In the genomic region with DNA sequence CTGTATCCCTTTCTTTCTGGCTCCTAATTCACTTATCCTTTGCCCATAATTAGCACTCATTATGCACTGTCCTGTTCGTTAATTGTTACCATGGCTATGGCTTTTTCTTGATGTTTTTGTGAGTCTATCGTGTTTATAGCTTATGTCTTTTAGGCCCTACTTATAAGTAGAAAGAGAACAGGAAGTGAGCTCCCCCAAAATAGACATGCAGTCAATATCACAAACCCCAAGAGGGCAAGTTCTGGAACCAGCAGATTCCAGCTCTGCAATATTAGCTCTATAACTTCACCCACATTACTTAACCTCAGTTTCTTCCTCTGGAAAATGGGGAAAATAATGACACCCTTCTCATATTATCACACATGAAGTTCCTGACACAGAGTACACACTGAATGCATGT, we compare ENCODE assay signal across 18 cellular contexts. TPM values are rescaled to one million over a fixed set of nuclear protein-coding genes. Genes with fewer than 3 reads are reported as not detected.
DNase-seq lines count a peak whose midpoint lies in the region; ATAC-seq and TF ChIP-seq lines count a peak whose summit lies in the region.
"Had no signal": no experiment of that assay in that cellular context is flagged by ENCODE, and none has a peak within 500 bp of the region (broad histone marks: within the 10 kb centered on the region; RNA-seq: fewer than 3 reads in every experiment).

No MANE protein-coding gene starts in this region.

- H3K9me3 ChIP-seq in mucosa of descending colon = no peaks in the 10 kb centered on the region
- no peaks in the 10 kb centered on the region for H3K9me3 ChIP-seq in CD4-positive, alpha-beta memory T cell (ENCODE audit: control insufficient read depth in 1 of 2, low read length in 2 of 2)
- H3K9me3 ChIP-seq: pancreas, SJCRH30 had no signal

- no peaks in the 10 kb centered on the region for H3K27me3 ChIP-seq in CD4-positive, alpha-beta memory T cell (ENCODE audit: insufficient read depth, low read length)
- H3K27me3 ChIP-seq: cardiac muscle cell, SJCRH30 had no signal

- H3K36me3 Mint-ChIP-seq in CD4-positive, alpha-beta memory T cell = no peaks in the 10 kb centered on the region

- H3K27ac Mint-ChIP-seq in CD4-positive, alpha-beta memory T cell = peak overlapping the region in 1 of 7 donors; percentile 23
- H3K27ac Mint-ChIP-seq: activated CD4-positive, alpha-beta T cell treated with anti-CD3 and anti-CD28 coated beads, Interleukin-2, amount 10 ng/mL, durations not matched to agents 7 days and 5 days; endodermal cell; stimulated activated naive CD8-positive, alpha-beta T cell treated with anti-CD3 and anti-CD28 coated beads, Interleukin-15, Interleukin-2, amounts not matched to agents 100 ng/mL and 50 ng/mL, for 24 hours had no signal

- TF ChIP-seq CTCF in mucosa of descending colon (IDR thresholded peaks at IDR 0.05) = no peak

- H3K27me3 Mint-ChIP-seq in CD4-positive, alpha-beta memory T cell = peaks cover 1 to 2% of the 10 kb centered on the region in 2 donors

- H3K36me3 ChIP-seq in mucosa of descending colon (ENCODE audit: low read depth) = no peaks in the 10 kb centered on the region
- H3K36me3 ChIP-seq in CD4-positive, alpha-beta memory T cell (ENCODE audit: insufficient read depth, low read length) = no peaks in the 10 kb centered on the region
- H3K36me3 ChIP-seq: cardiac muscle cell, pancreas, SJCRH30 had no signal

- H3K9me3 Mint-ChIP-seq in CD4-positive, alpha-beta memory T cell = no peaks in the 10 kb centered on the region
- H3K9me3 Mint-ChIP-seq: activated CD4-positive, alpha-beta T cell treated with anti-CD3 and anti-CD28 coated beads, Interleukin-2, amount 10 ng/mL, durations not matched to agents 7 days and 5 days; activated T-cell treated with anti-CD3 and anti-CD28 coated beads, Interleukin-2, amount 50 U/mL, for 4 hours; endodermal cell; stimulated activated naive CD8-positive, alpha-beta T cell treated with anti-CD3 and anti-CD28 coated beads, Interleukin-15, Interleukin-2, amounts not matched to agents 100 ng/mL and 50 ng/mL, for 24 hours had no signal

- H3K4me3 ChIP-seq in mucosa of descending colon = no peak overlapping the region
- H3K4me3 ChIP-seq in CD4-positive, alpha-beta memory T cell (ENCODE audit: low read length in 2 of 2) = no peak overlapping the region
- H3K4me3 ChIP-seq: cardiac muscle cell, pancreas, SJCRH30 had no signal

- H3K4me1 ChIP-seq in mucosa of descending colon (ENCODE audit: low read depth) = peaks cover 2% of the 10 kb centered on the region
- no peaks in the 10 kb centered on the region for H3K4me1 ChIP-seq in CD4-positive, alpha-beta memory T cell (ENCODE audit: insufficient read depth, low read length)
- H3K4me1 ChIP-seq: pancreas, SJCRH30 had no signal

- H3K4me1 Mint-ChIP-seq in CD4-positive, alpha-beta memory T cell = no peaks in the 10 kb centered on the region
- H3K4me1 Mint-ChIP-seq: activated CD4-positive, alpha-beta T cell treated with anti-CD3 and anti-CD28 coated beads, Interleukin-2, amount 10 ng/mL, durations not matched to agents 7 days and 5 days had no signal

- DNase-seq in mucosa of descending colon (no peak), NCI-H526 treated with DMSO at 0.1 percent for 48 hours (lab: John Stamatoyannopoulos, UW) (no peak), DMS153 (lab: John Stamatoyannopoulos, UW) (no peak), sciatic nerve (ENCODE audit: low spot score) (no peak)
- DNase-seq in CD4-positive, alpha-beta memory T cell = no peak
- DNase-seq: activated CD4-positive, alpha-beta T cell treated with anti-CD3 and anti-CD28 coated beads, Interleukin-2, amount 10 ng/mL, durations not matched to agents 7 days and 5 days; activated T-cell treated with anti-CD3 and anti-CD28 coated beads, Interleukin-2, amount 50 U/mL, for 4 hours; DMS79 treated with DMSO at 0.1 percent for 48 hours; NCI-H1092 treated with DMSO at 0.1 percent for 48 hours; pancreas; SJCRH30; small intestine had no signal

- CTCF ChIA-PET in CD4-positive, alpha-beta memory T cell (lab: Charles Lee; ENCODE audit: partially characterized antibody) = interaction anchor here (0.8 to 3.3 kb wide), 2 partner anchors 11 to 12 kb away, joined by 4 to 15 read pairs; no protein-coding TSS in a partner anchor

- intact Hi-C loops in mucosa of descending colon (cut with DNase I, micrococcal nuclease) (no loop called here), sciatic nerve (cut with DNase I) (no loop called here)
- intact Hi-C loops in CD4-positive, alpha-beta memory T cell (cut with micrococcal nuclease) = no loop called here

- H3K27ac ChIP-seq in CD4-positive, alpha-beta memory T cell (ENCODE audit: low read depth, low read length) = no peak overlapping the region
- H3K27ac ChIP-seq: cardiac muscle cell, pancreas, SJCRH30 had no signal

- POLR2A ChIA-PET in CD4-positive, alpha-beta memory T cell (lab: Charles Lee; ENCODE audit: partially characterized antibody) = no interaction called here

- no peak overlapping the region for H3K4me3 Mint-ChIP-seq in CD4-positive, alpha-beta memory T cell
- H3K4me3 Mint-ChIP-seq: activated CD4-positive, alpha-beta T cell treated with anti-CD3 and anti-CD28 coated beads, Interleukin-2, amount 10 ng/mL, durations not matched to agents 7 days and 5 days; activated T-cell treated with anti-CD3 and anti-CD28 coated beads, Interleukin-2, amount 50 U/mL, for 4 hours; endodermal cell; stimulated activated naive CD8-positive, alpha-beta T cell treated with anti-CD3 and anti-CD28 coated beads, Interleukin-15, Interleukin-2, amounts not matched to agents 100 ng/mL and 50 ng/mL, for 24 hours had no signal

- ATAC-seq in GM18517 (IDR thresholded peaks at IDR 0.05; ENCODE audit: unreplicated experiment) (peak; percentile 62), GM21423 (IDR thresholded peaks at IDR 0.05; ENCODE audit: unreplicated experiment) (peak; percentile 50), HG03196 (IDR thresholded peaks at IDR 0.05; ENCODE audit: unreplicated experiment) (peak; percentile 56), mucosa of descending colon (peak; percentile 16), sciatic nerve (no peak)
- ATAC-seq: activated T-cell treated with anti-CD3 and anti-CD28 coated beads, Interleukin-2, amount 50 U/mL, for 4 hours; pancreas had no signal

RNA-seq across cellular contexts. Expression of gene HS3ST1, which starts 7.4 kb away (rescaled TPM):
- 1 to 10 TPM; 4.0 to 6.3 (median 5.5) TPM for total RNA-seq in mucosa of descending colon
- under 1 TPM; 0.03 to 0.06 TPM for total RNA-seq in CD4-positive, alpha-beta memory T cell
- not detected for polyA plus RNA-seq in CD4-positive, alpha-beta memory T cell
- total RNA-seq in sciatic nerve = 3.2 TPM
- total RNA-seq: activated CD4-positive, alpha-beta T cell treated with anti-CD3 and anti-CD28 coated beads, Interleukin-2, amount 10 ng/mL, durations not matched to agents 7 days and 5 days; SJCRH30 had no signal
